ENCODE assay signal across 15 cellular contexts in the genomic region with DNA sequence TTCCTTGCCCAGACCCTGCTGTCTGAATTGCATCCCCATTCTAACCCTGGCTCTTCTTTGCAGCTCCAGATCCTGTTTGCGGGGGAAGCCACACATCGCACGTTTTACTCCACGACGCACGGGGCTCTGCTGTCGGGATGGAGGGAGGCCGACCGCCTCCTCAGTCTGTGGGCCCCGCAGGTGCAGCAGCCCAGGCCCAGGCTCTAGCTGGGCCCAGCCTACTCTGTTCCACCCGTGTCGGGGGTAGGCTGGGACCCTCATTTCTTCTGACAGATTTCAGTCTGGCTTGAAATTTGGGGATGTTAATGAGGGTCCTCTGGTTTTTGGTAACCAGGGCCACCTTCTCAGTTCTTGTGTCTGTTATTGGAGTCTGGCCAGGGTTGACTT. TPM values are rescaled to one million over a fixed set of nuclear protein-coding genes. Genes with fewer than 3 reads are reported as not detected.
DNase-seq lines count a peak whose midpoint lies in the region; ATAC-seq and TF ChIP-seq lines count a peak whose summit lies in the region.
"Had no signal": no experiment of that assay in that cellular context is flagged by ENCODE, and none has a peak within 500 bp of the region (broad histone marks: within the 10 kb centered on the region; RNA-seq: fewer than 3 reads in every experiment).

No MANE protein-coding gene starts in this region.

- DNase-seq in activated naive CD4-positive, alpha-beta T cell treated with anti-CD3 and anti-CD28 coated beads, Interleukin-2, amount 10 ng/mL, durations not matched to agents 7 days and 5 days: no peak
- DNase-seq in activated naive CD4-positive, alpha-beta T cell treated with Interleukin-2 at 50 U/mL for 16 hours: no peak
- DNase-seq in T-helper 17 cell: no peak
- DNase-seq in glutamatergic neuron: no peak
- no peak for DNase-seq in COR-L47 (lab: John Stamatoyannopoulos, UW)
- DNase-seq in prostate gland (ENCODE audit: low spot score): no peak
- no peak for DNase-seq in Kasumi-1 (lab: John Stamatoyannopoulos, UW)
- DNase-seq: DMS153; effector CD4-positive, alpha-beta T cell; IMR-90; NCI-H345; nucleus accumbens; SJCRH30 had no signal

- peaks cover 17% of the 10 kb centered on the region for H3K36me3 Mint-ChIP-seq in activated naive CD4-positive, alpha-beta T cell treated with anti-CD3 and anti-CD28 coated beads, Interleukin-2, amount 10 ng/mL, durations not matched to agents 7 days and 5 days
- no peaks in the 10 kb centered on the region for H3K36me3 Mint-ChIP-seq in T-helper 17 cell (ENCODE audit: low read depth)
- H3K36me3 Mint-ChIP-seq in glutamatergic neuron (ENCODE audit: unreplicated experiment): no peaks in the 10 kb centered on the region
- peaks cover 6% of the 10 kb centered on the region for H3K36me3 Mint-ChIP-seq in stimulated activated memory B cell treated with anti-CD40 and anti-IgM and Interleukin-4, amounts not matched to agents 10 μg/mL and 1 μg/mL and 100 μg/mL, for 72 hours

- no peaks in the 10 kb centered on the region for H3K4me1 ChIP-seq in prostate gland (replicated peaks)
- H3K4me1 ChIP-seq: SJCRH30 had no signal

- TF ChIP-seq CTCF in glutamatergic neuron (IDR thresholded peaks at IDR 0.05; ENCODE audit: partially characterized antibody, unreplicated experiment) (no peak), prostate gland (IDR thresholded peaks at IDR 0.05) (no peak)

- peak overlapping the region; percentile 98 for H3K27ac Mint-ChIP-seq in activated naive CD4-positive, alpha-beta T cell treated with anti-CD3 and anti-CD28 coated beads, Interleukin-2, amount 10 ng/mL, durations not matched to agents 7 days and 5 days
- H3K27ac Mint-ChIP-seq in T-helper 17 cell (peak overlapping the region; percentile 87), glutamatergic neuron (ENCODE audit: unreplicated experiment) (peak overlapping the region; percentile 39)
- H3K27ac Mint-ChIP-seq in stimulated activated memory B cell treated with anti-CD40 and anti-IgM and Interleukin-4, amounts not matched to agents 10 μg/mL and 1 μg/mL and 100 μg/mL, for 72 hours: peak overlapping the region; percentile 88

- intact Hi-C loops in prostate gland (cut with DNase I): no loop called here

- WGBS in prostate gland: 93% methylated on average over 12 of the region's 12 CpGs

- H3K9me3 ChIP-seq in T-helper 17 cell (ENCODE audit: control insufficient read depth, low read length, poor library complexity, severe bottlenecking) (no peaks in the 10 kb centered on the region), prostate gland (no peaks in the 10 kb centered on the region)
- H3K9me3 ChIP-seq: body of pancreas, SJCRH30 had no signal

- CTCF ChIA-PET in activated naive CD4-positive, alpha-beta T cell treated with anti-CD3 and anti-CD28 coated beads, Interleukin-2, amount 10 ng/mL, durations not matched to agents 7 days and 5 days (lab: Charles Lee): interaction anchor here (2.6 kb wide), 1 partner anchor 62 kb away, joined by 8 read pairs; no protein-coding TSS in a partner anchor

- no peak overlapping the region for H3K27ac ChIP-seq in prostate gland
- H3K27ac ChIP-seq: body of pancreas, SJCRH30 had no signal

- no peak overlapping the region for H3K4me3 ChIP-seq in prostate gland
- H3K4me3 ChIP-seq: body of pancreas, SJCRH30 had no signal

- H3K4me3 Mint-ChIP-seq in activated naive CD4-positive, alpha-beta T cell treated with anti-CD3 and anti-CD28 coated beads, Interleukin-2, amount 10 ng/mL, durations not matched to agents 7 days and 5 days: no peak overlapping the region
- peak overlapping the region; percentile 63 for H3K4me3 Mint-ChIP-seq in T-helper 17 cell
- H3K4me3 Mint-ChIP-seq in glutamatergic neuron (ENCODE audit: unreplicated experiment): no peak overlapping the region
- H3K4me3 Mint-ChIP-seq in stimulated activated memory B cell treated with anti-CD40 and anti-IgM and Interleukin-4, amounts not matched to agents 10 μg/mL and 1 μg/mL and 100 μg/mL, for 72 hours: peak overlapping the region; percentile 53

- no peaks in the 10 kb centered on the region for H3K27me3 ChIP-seq in prostate gland (replicated peaks; ENCODE audit: insufficient read depth)
- H3K27me3 ChIP-seq: body of pancreas, SJCRH30 had no signal

- no peaks in the 10 kb centered on the region for H3K36me3 ChIP-seq in prostate gland
- H3K36me3 ChIP-seq: SJCRH30 had no signal

- H3K9me3 Mint-ChIP-seq in activated naive CD4-positive, alpha-beta T cell treated with anti-CD3 and anti-CD28 coated beads, Interleukin-2, amount 10 ng/mL, durations not matched to agents 7 days and 5 days: no peaks in the 10 kb centered on the region
- peaks cover 8% of the 10 kb centered on the region for H3K9me3 Mint-ChIP-seq in glutamatergic neuron (ENCODE audit: unreplicated experiment)
- H3K9me3 Mint-ChIP-seq in stimulated activated memory B cell treated with anti-CD40 and anti-IgM and Interleukin-4, amounts not matched to agents 10 μg/mL and 1 μg/mL and 100 μg/mL, for 72 hours: no peaks in the 10 kb centered on the region

- no peak for TF ChIP-seq POLR2A in prostate gland (IDR thresholded peaks at IDR 0.05)

- no peaks in the 10 kb centered on the region for H3K27me3 Mint-ChIP-seq in activated naive CD4-positive, alpha-beta T cell treated with anti-CD3 and anti-CD28 coated beads, Interleukin-2, amount 10 ng/mL, durations not matched to agents 7 days and 5 days
- no peaks in the 10 kb centered on the region for H3K27me3 Mint-ChIP-seq in T-helper 17 cell
- H3K27me3 Mint-ChIP-seq in glutamatergic neuron (ENCODE audit: unreplicated experiment): no peaks in the 10 kb centered on the region
- H3K27me3 Mint-ChIP-seq in stimulated activated memory B cell treated with anti-CD40 and anti-IgM and Interleukin-4, amounts not matched to agents 10 μg/mL and 1 μg/mL and 100 μg/mL, for 72 hours: no peaks in the 10 kb centered on the region

- no peak for ATAC-seq in T-helper 17 cell
- ATAC-seq in stimulated activated memory B cell treated with anti-CD40 and anti-IgM and Interleukin-4, amounts not matched to agents 10 μg/mL and 1 μg/mL and 100 μg/mL, for 72 hours: no peak
- ATAC-seq: body of pancreas had no signal

- peaks cover 59% of the 10 kb centered on the region for H3K4me1 Mint-ChIP-seq in activated naive CD4-positive, alpha-beta T cell treated with anti-CD3 and anti-CD28 coated beads, Interleukin-2, amount 10 ng/mL, durations not matched to agents 7 days and 5 days
- H3K4me1 Mint-ChIP-seq in T-helper 17 cell (peaks cover 31% of the 10 kb centered on the region), glutamatergic neuron (ENCODE audit: low read depth, unreplicated experiment) (peaks cover 4% of the 10 kb centered on the region)
- H3K4me1 Mint-ChIP-seq in stimulated activated memory B cell treated with anti-CD40 and anti-IgM and Interleukin-4, amounts not matched to agents 10 μg/mL and 1 μg/mL and 100 μg/mL, for 72 hours: peaks cover 77% of the 10 kb centered on the region

RNA-seq across cellular contexts. Expression of a gene that starts 2.7 kb away (rescaled TPM):
- total RNA-seq in T-helper 17 cell (10 to 100 TPM; 48.7 to 51.2 TPM), glutamatergic neuron (ENCODE audit: unreplicated experiment) (76.4 TPM), prostate gland (10 to 100 TPM; 26.8 to 67.4 TPM)

RNA-seq across cellular contexts. Expression of a gene that starts 12.2 kb away (rescaled TPM):
- total RNA-seq in T-helper 17 cell (1 to 10 TPM; 3.5 to 6.3 TPM), glutamatergic neuron (ENCODE audit: unreplicated experiment) (12.7 TPM), prostate gland (10 to 100 TPM; 17.5 to 20.2 TPM)
- total RNA-seq: SJCRH30 had no signal

RNA-seq across cellular contexts. Expression of a gene that starts 18.1 kb away (rescaled TPM):
- 10 to 100 TPM; 18.2 to 20.2 TPM for total RNA-seq in T-helper 17 cell
- total RNA-seq in glutamatergic neuron (ENCODE audit: unreplicated experiment): 64.2 TPM
- 100 to 1,000 TPM; 112 to 126 TPM for total RNA-seq in prostate gland

RNA-seq across cellular contexts. Expression of a gene that starts 33.2 kb away (rescaled TPM):
- total RNA-seq in T-helper 17 cell (not detected), glutamatergic neuron (ENCODE audit: unreplicated experiment) (2.0 TPM), prostate gland (1 to 10 TPM in 1 of 2 donors, under 1 TPM in 1; 0.09 to 1.2 TPM)
- total RNA-seq: body of pancreas, SJCRH30 had no signal

RNA-seq across cellular contexts. Expression of a gene that starts 33.4 kb away (rescaled TPM):
- 1 to 10 TPM; 6.3 to 9.1 TPM for total RNA-seq in T-helper 17 cell
- total RNA-seq in glutamatergic neuron (ENCODE audit: unreplicated experiment): 13.0 TPM
- 10 to 100 TPM in 1 of 2 donors, 1 to 10 TPM in 1; 8.7 to 11.4 TPM for total RNA-seq in prostate gland
- total RNA-seq: SJCRH30 had no signal

Comparison
In these comparisons a context has a peak if more than half of its experiments do, and no peak if none do; other contexts are left out.
1. H3K27ac Mint-ChIP-seq: peak in every context shown above with its lines; median percentile 98 in activated naive CD4-positive, alpha-beta T cell treated with anti-CD3 and anti-CD28 coated beads, Interleukin-2, amount 10 ng/mL, durations not matched to agents 7 days and 5 days; 88 in stimulated activated memory B cell treated with anti-CD40 and anti-IgM and Interleukin-4, amounts not matched to agents 10 μg/mL and 1 μg/mL and 100 μg/mL, for 72 hours; 87 in T-helper 17 cell; 39 in glutamatergic neuron.
2. H3K4me3 Mint-ChIP-seq: peak in T-helper 17 cell (single experiment) and stimulated activated memory B cell treated with anti-CD40 and anti-IgM and Interleukin-4, amounts not matched to agents 10 μg/mL and 1 μg/mL and 100 μg/mL, for 72 hours (single experiment); none in activated naive CD4-positive, alpha-beta T cell treated with anti-CD3 and anti-CD28 coated beads, Interleukin-2, amount 10 ng/mL, durations not matched to agents 7 days and 5 days (single experiment) and glutamatergic neuron (single experiment).